ENCODE assay signal across 36 cellular contexts in genomic region chr1:187892640-187893039, GRCh38.
"Had no signal": no experiment of that assay in that cellular context is flagged by ENCODE, and none has a peak within 500 bp of the region (broad histone marks: within the 10 kb centered on the region; RNA-seq: fewer than 3 reads in every experiment).

No MANE protein-coding gene starts in this region.

- H3K27me3 Mint-ChIP-seq: activated B cell treated with CpG ODN at 0.5 μM for 24 hours; activated CD8-positive, alpha-beta T cell treated with anti-CD3 and anti-CD28 coated beads for 36 hours; activated naive CD4-positive, alpha-beta T cell treated with anti-CD3 and anti-CD28 coated beads, Interleukin-2, amount 50 U/mL, for 24 hours; activated naive CD8-positive, alpha-beta T cell treated with anti-CD3 and anti-CD28 coated beads for 36 hours; activated naive CD8-positive, alpha-beta T cell treated with anti-CD3 and anti-CD28 coated beads, Interleukin-2, amount 50 U/mL, for 24 hours; brain; dendritic cell treated with granulocyte-macrophage colony-stimulating factor and Interleukin-4, amounts not matched to agents 40 ng/mL and 50 ng/mL, for 4 days had no signal

- H3K9me3 Mint-ChIP-seq: activated naive CD4-positive, alpha-beta T cell treated with anti-CD3 and anti-CD28 coated beads, Interleukin-2, amount 50 U/mL, for 24 hours; activated T-helper 1 cell treated with anti-CD3 and anti-CD28 coated beads, Interleukin-12 subunit alpha, Interleukin-12 subunit beta, Interleukin-2, Interleukin-4 antibody, amounts not matched to agents 30 ng/mL and 10 ng/mL and 1 ng/mL, durations not matched to agents 14 hours and 24 hours and 36 hours; brain; dendritic cell treated with granulocyte-macrophage colony-stimulating factor and Interleukin-4, amounts not matched to agents 40 ng/mL and 50 ng/mL, for 4 days had no signal

- H3K27me3 ChIP-seq: adrenal gland, ascending aorta, breast epithelium, cardiac muscle cell, dorsolateral prefrontal cortex, esophagus squamous epithelium, gastroesophageal sphincter had no signal

- H3K36me3 ChIP-seq: adrenal gland, ascending aorta, breast epithelium, cardiac muscle cell, esophagus squamous epithelium, gastroesophageal sphincter had no signal

- DNase-seq: activated B cell treated with CpG ODN at 0.5 μM for 24 hours; activated CD4-positive, alpha-beta T cell treated with anti-CD3 and anti-CD28 coated beads for 48 hours; activated CD4-positive, alpha-beta T cell treated with anti-CD3 and anti-CD28 coated beads, Interleukin-2, amount 50 U/mL, for 1 hour; activated CD4-positive, alpha-beta T cell treated with anti-CD3 and anti-CD28 coated beads, Interleukin-2, amount 50 U/mL, for 48 hours; activated CD8-positive, alpha-beta memory T cell treated with anti-CD3 and anti-CD28 coated beads for 24 hours; activated CD8-positive, alpha-beta T cell treated with anti-CD3 and anti-CD28 coated beads for 36 hours; activated effector memory CD4-positive, alpha-beta T cell treated with anti-CD3 and anti-CD28 coated beads, Interleukin-2, amount 50 U/mL, for 16 hours; activated naive CD4-positive, alpha-beta T cell treated with anti-CD3 and anti-CD28 coated beads for 36 hours; activated naive CD8-positive, alpha-beta T cell treated with anti-CD3 and anti-CD28 coated beads for 36 hours; activated naive CD8-positive, alpha-beta T cell treated with anti-CD3 and anti-CD28 coated beads, Interleukin-2, amount 50 U/mL, for 24 hours; activated T-cell treated with anti-CD3 and anti-CD28 coated beads, Interleukin-2, amount 50 U/mL, for 4 hours; adrenal gland; amygdala; central memory CD4-positive, alpha-beta T cell; cerebellar nuclear complex; dorsolateral prefrontal cortex; effector memory CD4-positive, alpha-beta T cell; endodermal cell; esophagus squamous epithelium; foreskin melanocyte; head of caudate nucleus; hippocampal formation; T-helper 2 cell had no signal

- H3K9me3 ChIP-seq: adrenal gland, breast epithelium, esophagus squamous epithelium, gastroesophageal sphincter had no signal

- H3K27ac Mint-ChIP-seq: activated B cell treated with CpG ODN at 0.5 μM for 24 hours; activated CD8-positive, alpha-beta T cell treated with anti-CD3 and anti-CD28 coated beads for 36 hours; activated naive CD4-positive, alpha-beta T cell treated with anti-CD3 and anti-CD28 coated beads for 36 hours; activated naive CD4-positive, alpha-beta T cell treated with anti-CD3 and anti-CD28 coated beads, Interleukin-2, amount 50 U/mL, for 24 hours; activated naive CD8-positive, alpha-beta T cell treated with anti-CD3 and anti-CD28 coated beads for 36 hours; activated naive CD8-positive, alpha-beta T cell treated with anti-CD3 and anti-CD28 coated beads, Interleukin-2, amount 50 U/mL, for 24 hours; activated T-helper 1 cell treated with anti-CD3 and anti-CD28 coated beads, Interleukin-12 subunit alpha, Interleukin-12 subunit beta, Interleukin-2, Interleukin-4 antibody, amounts not matched to agents 30 ng/mL and 10 ng/mL and 1 ng/mL, durations not matched to agents 14 hours and 24 hours and 36 hours; activated T-helper 2 cell treated with anti-CD3 and anti-CD28 coated beads, Interferon-gamma antibody, Interleukin-2, Interleukin-4, amounts not matched to agents 10 μg/mL and 5 μg/mL and 100 μg/mL, durations not matched to agents 14 hours and 24 hours and 36 hours; brain; dendritic cell treated with granulocyte-macrophage colony-stimulating factor and Interleukin-4, amounts not matched to agents 40 ng/mL and 50 ng/mL, for 4 days; endodermal cell had no signal

- H3K4me1 ChIP-seq: adrenal gland, ascending aorta, breast epithelium, esophagus squamous epithelium, gastroesophageal sphincter had no signal

- H3K4me3 ChIP-seq: adrenal gland, ascending aorta, breast epithelium, cardiac muscle cell, coronary artery, dorsolateral prefrontal cortex, esophagus squamous epithelium, gastroesophageal sphincter had no signal

- H3K4me3 Mint-ChIP-seq: activated B cell treated with CpG ODN at 0.5 μM for 24 hours; activated CD8-positive, alpha-beta T cell treated with anti-CD3 and anti-CD28 coated beads for 36 hours; activated naive CD4-positive, alpha-beta T cell treated with anti-CD3 and anti-CD28 coated beads for 36 hours; activated naive CD4-positive, alpha-beta T cell treated with anti-CD3 and anti-CD28 coated beads, Interleukin-2, amount 50 U/mL, for 24 hours; activated naive CD8-positive, alpha-beta T cell treated with anti-CD3 and anti-CD28 coated beads for 36 hours; activated naive CD8-positive, alpha-beta T cell treated with anti-CD3 and anti-CD28 coated beads, Interleukin-2, amount 50 U/mL, for 24 hours; activated T-cell treated with anti-CD3 and anti-CD28 coated beads, Interleukin-2, amount 50 U/mL, for 4 hours; activated T-helper 1 cell treated with anti-CD3 and anti-CD28 coated beads, Interleukin-12 subunit alpha, Interleukin-12 subunit beta, Interleukin-2, Interleukin-4 antibody, amounts not matched to agents 30 ng/mL and 10 ng/mL and 1 ng/mL, durations not matched to agents 14 hours and 24 hours and 36 hours; brain; dendritic cell treated with granulocyte-macrophage colony-stimulating factor and Interleukin-4, amounts not matched to agents 40 ng/mL and 50 ng/mL, for 4 days; endodermal cell had no signal

- H3K4me1 Mint-ChIP-seq: activated B cell treated with CpG ODN at 0.5 μM for 24 hours; activated naive CD4-positive, alpha-beta T cell treated with anti-CD3 and anti-CD28 coated beads, Interleukin-2, amount 50 U/mL, for 24 hours; activated naive CD8-positive, alpha-beta T cell treated with anti-CD3 and anti-CD28 coated beads for 36 hours; activated naive CD8-positive, alpha-beta T cell treated with anti-CD3 and anti-CD28 coated beads, Interleukin-2, amount 50 U/mL, for 24 hours; brain had no signal

- H3K27ac ChIP-seq: adrenal gland, ascending aorta, breast epithelium, cardiac muscle cell, coronary artery, dorsolateral prefrontal cortex, epithelial cell of prostate, esophagus squamous epithelium, gastroesophageal sphincter, VCaP had no signal

- H3K36me3 Mint-ChIP-seq: activated naive CD4-positive, alpha-beta T cell treated with anti-CD3 and anti-CD28 coated beads, Interleukin-2, amount 50 U/mL, for 24 hours; activated naive CD8-positive, alpha-beta T cell treated with anti-CD3 and anti-CD28 coated beads for 36 hours; brain had no signal

- ATAC-seq: activated CD4-positive, CD25-positive, alpha-beta regulatory T cell treated with anti-CD3 and anti-CD28 coated beads, Interleukin-2, amount 50 U/mL, for 24 hours; activated CD8-positive, alpha-beta T cell treated with anti-CD3 and anti-CD28 coated beads for 36 hours; activated naive CD8-positive, alpha-beta T cell treated with anti-CD3 and anti-CD28 coated beads, Interleukin-2, amount 50 U/mL, for 24 hours; activated T-cell treated with anti-CD3 and anti-CD28 coated beads, Interleukin-2, amount 50 U/mL, for 4 hours; gastroesophageal sphincter had no signal
